ENCODE assay signal across 28 cellular contexts in the genomic region with DNA sequence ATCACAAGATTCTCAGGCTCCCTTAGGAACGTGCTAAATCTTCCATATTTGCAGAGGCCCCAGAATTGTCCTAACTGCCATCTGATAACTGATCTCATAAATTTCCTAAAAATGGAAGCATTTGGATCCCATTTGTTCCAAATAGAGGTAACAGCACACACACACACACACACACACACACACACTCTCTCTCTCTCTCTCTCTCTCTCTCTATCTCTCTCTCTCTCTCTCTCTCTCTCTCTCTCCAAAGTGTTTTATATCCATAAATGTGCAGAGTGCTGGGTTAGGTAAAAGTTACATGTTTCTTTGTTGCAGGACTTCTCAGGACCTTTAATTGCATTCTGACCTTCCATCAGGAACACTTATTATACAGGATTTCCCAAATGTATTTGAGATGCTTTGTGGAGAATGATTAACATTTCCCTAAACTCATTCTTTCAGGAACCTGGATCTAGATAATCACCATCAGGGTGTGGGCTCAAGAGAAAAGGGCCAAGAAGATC.
"Had no signal": no experiment of that assay in that cellular context is flagged by ENCODE, and none has a peak within 500 bp of the region (broad histone marks: within the 10 kb centered on the region; RNA-seq: fewer than 3 reads in every experiment).

No MANE protein-coding gene starts in this region.

- H3K4me1 ChIP-seq: Peyer's patch, SJSA1 had no signal

- ATAC-seq: activated CD4-positive, alpha-beta T cell treated with anti-CD3 and anti-CD28 coated beads for 36 hours; activated T-cell treated with anti-CD3 and anti-CD28 coated beads, Interleukin-2, amount 50 U/mL, for 72 hours; SK-N-SH treated with all-trans-retinoic acid at 6 μM for 48 hours had no signal

- H3K4me3 ChIP-seq: cardiac muscle cell, Peyer's patch, SJSA1 had no signal

- H3K9me3 ChIP-seq: Peyer's patch, SJSA1 had no signal

- DNase-seq: activated CD4-positive, alpha-beta memory T cell treated with anti-CD3 and anti-CD28 coated beads, Interleukin-2, amount 10 ng/mL, durations not matched to agents 7 days and 5 days; activated CD4-positive, alpha-beta T cell treated with anti-CD3 and anti-CD28 coated beads for 36 hours; activated CD4-positive, alpha-beta T cell treated with anti-CD3 and anti-CD28 coated beads, Interleukin-2, amount 50 U/mL, for 1 hour; activated CD4-positive, CD25-positive, alpha-beta regulatory T cell; activated CD8-positive, alpha-beta memory T cell treated with anti-CD3 and anti-CD28 coated beads, Interleukin-2, amount 50 U/mL, for 4 hours; activated gamma-delta T cell treated with Interleukin-2 at 50 U/mL for 16 hours; activated naive CD4-positive, alpha-beta T cell treated with anti-CD3 and anti-CD28 coated beads, Interleukin-2, amount 10 ng/mL, durations not matched to agents 7 days and 5 days; activated naive CD8-positive, alpha-beta T cell treated with anti-CD3 and anti-CD28 coated beads for 36 hours; activated T-cell treated with anti-CD3 and anti-CD28 coated beads, Interleukin-2, amount 50 U/mL, for 72 hours; brain microvascular endothelial cell; Karpas-422; MM.1S; NCI-H1105; NCI-H1436 treated with DMSO at 0.1 percent for 48 hours; NCI-H187 treated with DMSO at 0.1 percent for 48 hours; NCI-H2081 treated with DMSO at 0.1 percent for 48 hours; NCI-H446 treated with DMSO at 0.1 percent for 48 hours; NCI-H524 treated with DMSO at 0.1 percent for 48 hours; NK-92 treated with Interleukin-12 subunit alpha and Interleukin-12 subunit beta, amount 100 ng/mL, for 24 hours; Peyer's patch; Right ventricle myocardium superior; T-helper 2 cell; T1000 had no signal

- H3K27ac ChIP-seq: brain microvascular endothelial cell, Peyer's patch, RWPE1, SJSA1, VCaP had no signal

- H3K27me3 ChIP-seq: brain microvascular endothelial cell, cardiac muscle cell, Peyer's patch, SJSA1 had no signal

- H3K36me3 ChIP-seq: brain microvascular endothelial cell, cardiac muscle cell, Peyer's patch, SJSA1 had no signal
